ENCODE assay signal across 7 cellular contexts in genomic region chr15:56491110-56491722, GRCh38. TPM values are rescaled to one million over a fixed set of nuclear protein-coding genes. Genes with fewer than 3 reads are reported as not detected.
DNase-seq lines count a peak whose midpoint lies in the region; TF ChIP-seq lines count a peak whose summit lies in the region.

No MANE protein-coding gene starts in this region.

- H3K4me3 ChIP-seq in GM12865 (ENCODE audit: low read depth, low read length) (no peak overlapping the region), NT2/D1 (ENCODE audit: insufficient read length, low read depth) (no peak overlapping the region), neural progenitor cell (no peak overlapping the region), tibial artery (no peak overlapping the region)

- H3K4me2 ChIP-seq in neural progenitor cell: no peak overlapping the region

- H4K20me1 ChIP-seq in neural progenitor cell (ENCODE audit: low read depth): no peaks in the 10 kb centered on the region

- H3K36me3 Mint-ChIP-seq in neural progenitor cell: no peaks in the 10 kb centered on the region

- DNase-seq in GM12865 (ENCODE audit: low read depth) (peak; percentile 88), HT-29 (ENCODE audit: low spot score) (peak; percentile 92), NT2/D1 (ENCODE audit: low read depth, low spot score) (peak; percentile 59), fibroblast of peridontal ligament (ENCODE audit: extremely low read depth) (peak; percentile 85), neural progenitor cell (ENCODE audit: low spot score) (peak; percentile 83), tibial artery (peak in 1 of 2 donors; percentile 66)
- DNase-seq in activated T-cell treated with anti-CD3 and anti-CD28 coated beads, Interleukin-2, amount 50 U/mL, for 1 hour: peak; percentile 46

- intact Hi-C loops in tibial artery (cut with DNase I; ENCODE audit: low total_unique reads): no loop called here

- no peak overlapping the region for H3K4me3 Mint-ChIP-seq in neural progenitor cell

- H3K9me3 ChIP-seq in NT2/D1 (ENCODE audit: insufficient read depth, low read length) (no peaks in the 10 kb centered on the region), neural progenitor cell (ENCODE audit: low read depth) (no peaks in the 10 kb centered on the region), tibial artery (no peaks in the 10 kb centered on the region)

- no peak overlapping the region for H3K27ac Mint-ChIP-seq in neural progenitor cell

- peak overlapping the region; percentile 6 for H2AFZ ChIP-seq in neural progenitor cell (replicated peaks)

- H3K27ac ChIP-seq in neural progenitor cell (no peak overlapping the region), tibial artery (no peak overlapping the region)

- H3K4me1 ChIP-seq in NT2/D1 (ENCODE audit: insufficient read depth, insufficient read length) (no peaks in the 10 kb centered on the region), neural progenitor cell (no peaks in the 10 kb centered on the region), tibial artery (no peaks in the 10 kb centered on the region)

- TF ChIP-seq CTCF in GM12865 (IDR thresholded peaks at IDR 0.05; ENCODE audit: insufficient read depth, low read depth, low read length, missing control alignments) (peak; percentile 90), neural progenitor cell (IDR thresholded peaks at IDR 0.05) (peak; percentile 92), tibial artery (IDR thresholded peaks at IDR 0.05) (peak; percentile 71 to 82)

- peaks cover 2% of the 10 kb centered on the region for H3K27me3 Mint-ChIP-seq in neural progenitor cell (ENCODE audit: insufficient read depth, low read depth)

- H3K4me1 Mint-ChIP-seq in neural progenitor cell: no peaks in the 10 kb centered on the region

- no peaks in the 10 kb centered on the region for H3F3A ChIP-seq in neural progenitor cell (ENCODE audit: low read depth)

- H3K9ac ChIP-seq in NT2/D1 (ENCODE audit: insufficient read length, low read depth): no peak overlapping the region
- H3K9ac ChIP-seq in neural progenitor cell: no peak overlapping the region

- no peaks in the 10 kb centered on the region for H3K9me3 Mint-ChIP-seq in neural progenitor cell

- no peaks in the 10 kb centered on the region for H3K79me2 ChIP-seq in neural progenitor cell (ENCODE audit: low read depth)

- H3K36me3 ChIP-seq in NT2/D1 (ENCODE audit: insufficient read depth, insufficient read length, low read length): no peaks in the 10 kb centered on the region
- no peaks in the 10 kb centered on the region for H3K36me3 ChIP-seq in neural progenitor cell
- H3K36me3 ChIP-seq in tibial artery: no peaks in the 10 kb centered on the region

- no peaks in the 10 kb centered on the region for H3K27me3 ChIP-seq in NT2/D1 (ENCODE audit: insufficient read depth, insufficient read length)
- no peaks in the 10 kb centered on the region for H3K27me3 ChIP-seq in neural progenitor cell
- no peaks in the 10 kb centered on the region for H3K27me3 ChIP-seq in tibial artery

RNA-seq across cellular contexts. Expression of gene MNS1, which starts 26.3 kb away (rescaled TPM):
- total RNA-seq in HT-29 (2014; rRNA removed; shearing (Covaris generic)): 4.0 and 6.8 TPM in 2 replicates
- 3.0 and 6.2 TPM in 2 replicates for total RNA-seq in neural progenitor cell (ENCODE audit: low replicate concordance)
